8 cellular contexts compared by ENCODE assay signal in the genomic region with DNA sequence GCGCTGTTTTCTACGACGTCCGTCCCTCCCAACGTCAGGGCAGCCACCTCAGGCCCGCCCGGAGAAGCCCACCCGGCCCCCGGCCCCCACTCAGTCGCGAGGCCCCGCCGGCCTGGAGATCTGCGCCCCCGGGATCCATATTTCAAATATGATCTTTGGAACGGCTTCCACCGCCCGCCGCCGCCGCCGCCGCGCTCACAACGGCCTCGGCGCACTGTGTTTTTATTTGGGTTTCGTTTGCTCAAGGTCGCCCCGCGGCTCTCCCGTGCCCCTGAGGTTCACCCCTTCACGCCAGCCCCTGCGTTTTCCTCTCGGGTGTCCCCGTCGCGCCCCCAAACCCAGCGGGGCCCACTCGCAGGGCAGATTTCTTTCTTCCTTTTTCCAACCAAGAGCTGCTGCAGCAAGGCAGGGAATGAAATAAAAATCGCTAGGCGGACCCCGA. TPM values are rescaled to one million over a fixed set of nuclear protein-coding genes. Genes with fewer than 3 reads are reported as not detected.
DNase-seq lines count a peak whose midpoint lies in the region; ATAC-seq and TF ChIP-seq lines count a peak whose summit lies in the region.

No MANE protein-coding gene starts in this region.

- H3K27me3 ChIP-seq in WERI-Rb-1 (ENCODE audit: insufficient read depth, low read depth, severe bottlenecking) (peaks cover 32% of the 10 kb centered on the region), sigmoid colon (peaks cover 37 to 61% (median 40%) of the 10 kb centered on the region in 3 donors)

- H3K4me1 ChIP-seq in ES-I3 (ENCODE audit: insufficient read depth, low read length) (peaks cover 6% of the 10 kb centered on the region), sigmoid colon (peaks cover 0 to 62% (median 58%) of the 10 kb centered on the region in 4 donors)

- H3K4me3 ChIP-seq in WERI-Rb-1 (ENCODE audit: low read depth, low read length), result peak overlapping the region; percentile 87
- H3K4me3 ChIP-seq in fibroblast of the aortic adventitia (ENCODE audit: low read depth, low read length), result peak overlapping the region; percentile 53
- H3K4me3 ChIP-seq in sigmoid colon, result peak overlapping the region; percentile 22 to 64 (median 54)

- ATAC-seq in GM21447 (IDR thresholded peaks at IDR 0.05; ENCODE audit: unreplicated experiment), result no peak

- no peak for DNase-seq in WERI-Rb-1
- DNase-seq in fibroblast of the aortic adventitia (ENCODE audit: low read depth), result no peak
- no peak for DNase-seq in sigmoid colon
- no peak for DNase-seq in COR-L47 (lab: John Stamatoyannopoulos, UW)
- no peak for DNase-seq in DMS114 treated with DMSO at 0.1 percent for 48 hours (lab: John Stamatoyannopoulos, UW; ENCODE audit: unreplicated experiment)
- DNase-seq in SIG-M5 treated with dmso at 0.1 percent for 504 hours (lab: John Stamatoyannopoulos, UW; ENCODE audit: unreplicated experiment), result no peak

- H3K27ac ChIP-seq in WERI-Rb-1, result peak overlapping the region; percentile 85
- peak overlapping the region; percentile 29 to 60 (median 57) for H3K27ac ChIP-seq in sigmoid colon

- H3K9ac ChIP-seq in ES-I3 (ENCODE audit: low read depth, low read length), result peak overlapping the region; percentile 68

- intact Hi-C loops in sigmoid colon (cut with DNase I), result loop anchor here (5.0 kb wide), 2 partner anchors 74 to 419 kb away; a partner anchor contains a TSS

- TF ChIP-seq EP300 in sigmoid colon (IDR thresholded peaks at IDR 0.05), result no peak

- TF ChIP-seq POLR2A in sigmoid colon (IDR thresholded peaks at IDR 0.05), result no peak

- WGBS in sigmoid colon, 2 donors, result 1% methylated on average over 43 of the region's 43 CpGs

- H3K36me3 ChIP-seq in ES-I3 (ENCODE audit: insufficient read depth, low read length) (no peaks in the 10 kb centered on the region), WERI-Rb-1 (no peaks in the 10 kb centered on the region), sigmoid colon (no peaks in the 10 kb centered on the region)

- H3K9me3 ChIP-seq in ES-I3 (ENCODE audit: control insufficient read depth, insufficient read depth, low read length) (no peaks in the 10 kb centered on the region), WERI-Rb-1 (ENCODE audit: severe bottlenecking) (peaks cover 13% of the 10 kb centered on the region), sigmoid colon (no peaks in the 10 kb centered on the region)

- no peak for TF ChIP-seq CTCF in WERI-Rb-1 (IDR thresholded peaks at IDR 0.05; ENCODE audit: low read depth, low read length)
- no peak for TF ChIP-seq CTCF in fibroblast of the aortic adventitia (IDR thresholded peaks at IDR 0.05; ENCODE audit: insufficient read depth, low read length)
- no peak for TF ChIP-seq CTCF in sigmoid colon (IDR thresholded peaks at IDR 0.05)

RNA-seq across cellular contexts. Expression of a gene that starts 4.3 kb away (rescaled TPM):
- total RNA-seq in fibroblast of the aortic adventitia (ENCODE audit: low replicate concordance) (8.3 and 12.8 TPM in 2 replicates), sigmoid colon (1 to 10 TPM; 6.1 to 9.8 (median 7.5) TPM)
- 10 to 100 TPM in 1 of 3 donors, 1 to 10 TPM in 2; 3.5 to 14.2 (median 8.4) TPM for polyA plus RNA-seq in sigmoid colon

RNA-seq across cellular contexts. Expression of a gene that starts 46.6 kb away (rescaled TPM):
- 1.5 and 1.7 TPM in 2 replicates for total RNA-seq in fibroblast of the aortic adventitia (ENCODE audit: low replicate concordance)
- total RNA-seq in sigmoid colon, result 1 to 10 TPM in 2 of 4 donors, under 1 TPM in 2; 0.28 to 1.8 (median 1.2) TPM
- 1 to 10 TPM; 2.4 to 5.6 (median 4.9) TPM for polyA plus RNA-seq in sigmoid colon
